ENCODE assay signal across 1 cellular context in the genomic region with DNA sequence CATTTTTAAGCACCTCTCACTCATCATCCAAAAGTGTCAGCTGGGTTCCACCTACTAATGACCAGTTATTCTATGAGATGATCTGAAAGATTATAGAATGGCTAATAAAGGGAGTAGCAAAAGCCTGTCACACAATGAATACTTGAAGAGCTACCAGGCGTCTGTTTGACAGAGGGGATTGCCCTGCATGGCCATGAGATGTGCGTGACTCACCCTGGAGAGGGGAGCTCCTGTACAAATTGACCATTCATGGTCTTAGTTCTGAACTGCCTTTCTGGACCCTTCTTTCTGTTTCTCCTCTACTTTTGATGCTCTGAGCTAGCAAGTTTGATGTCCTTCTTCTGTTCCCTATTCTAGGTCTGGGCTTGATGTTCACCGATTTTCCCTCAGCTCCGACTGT.
TF ChIP-seq lines count a peak whose summit lies in the region.

No MANE protein-coding gene starts in this region.

TF ChIP-seq in HCT116, 20 proteins besides CTCF, POLR2A, EP300 and RAD21 (continued from another document):
- TF ChIP-seq, protein P1, sequence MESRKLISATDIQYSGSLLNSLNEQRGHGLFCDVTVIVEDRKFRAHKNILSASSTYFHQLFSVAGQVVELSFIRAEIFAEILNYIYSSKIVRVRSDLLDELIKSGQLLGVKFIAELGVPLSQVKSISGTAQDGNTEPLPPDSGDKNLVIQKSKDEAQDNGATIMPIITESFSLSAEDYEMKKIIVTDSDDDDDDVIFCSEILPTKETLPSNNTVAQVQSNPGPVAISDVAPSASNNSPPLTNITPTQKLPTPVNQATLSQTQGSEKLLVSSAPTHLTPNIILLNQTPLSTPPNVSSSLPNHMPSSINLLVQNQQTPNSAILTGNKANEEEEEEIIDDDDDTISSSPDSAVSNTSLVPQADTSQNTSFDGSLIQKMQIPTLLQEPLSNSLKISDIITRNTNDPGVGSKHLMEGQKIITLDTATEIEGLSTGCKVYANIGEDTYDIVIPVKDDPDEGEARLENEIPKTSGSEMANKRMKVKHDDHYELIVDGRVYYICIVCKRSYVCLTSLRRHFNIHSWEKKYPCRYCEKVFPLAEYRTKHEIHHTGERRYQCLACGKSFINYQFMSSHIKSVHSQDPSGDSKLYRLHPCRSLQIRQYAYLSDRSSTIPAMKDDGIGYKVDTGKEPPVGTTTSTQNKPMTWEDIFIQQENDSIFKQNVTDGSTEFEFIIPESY (IDR thresholded peaks at IDR 0.05; ENCODE audit: extremely low read depth, insufficient replicate concordance, low read length): no peak
- TF ChIP-seq YY1 (IDR thresholded peaks at IDR 0.05; ENCODE audit: extremely low read depth, insufficient replicate concordance, low read depth, low read length) (no peak), SIN3A (IDR thresholded peaks at IDR 0.05; ENCODE audit: low read depth) (no peak), CEBPB (IDR thresholded peaks at IDR 0.05; ENCODE audit: low read depth) (no peak), ZNF274 (IDR thresholded peaks at IDR 0.05; ENCODE audit: low read depth, low read length) (no peak), EZH2 (IDR thresholded peaks at IDR 0.05) (no peak)
